ENCODE assay signal across 12 cellular contexts in the genomic region with DNA sequence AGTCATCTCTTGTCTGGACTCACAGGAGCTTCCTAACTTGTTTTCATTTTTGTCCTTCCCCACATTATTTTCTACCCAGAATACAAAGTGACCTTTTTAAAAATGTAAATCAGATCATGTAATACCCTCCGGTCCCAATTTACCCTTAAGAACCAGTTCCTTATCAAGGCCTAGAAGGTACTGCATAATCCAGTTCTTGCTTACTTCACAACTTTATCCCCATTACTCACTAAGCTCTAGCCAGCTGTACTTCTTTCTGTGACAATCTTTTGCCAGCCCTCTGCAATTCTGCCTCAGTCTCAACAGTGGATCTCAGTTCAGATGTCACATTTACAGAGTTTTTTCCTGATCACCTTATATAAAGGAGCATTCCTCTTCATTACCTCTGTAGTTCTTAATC. TPM values are rescaled to one million over a fixed set of nuclear protein-coding genes. Genes with fewer than 3 reads are reported as not detected.
DNase-seq lines count a peak whose midpoint lies in the region; ATAC-seq and TF ChIP-seq lines count a peak whose summit lies in the region.
"Had no signal": no experiment of that assay in that cellular context is flagged by ENCODE, and none has a peak within 500 bp of the region (broad histone marks: within the 10 kb centered on the region; RNA-seq: fewer than 3 reads in every experiment).

No MANE protein-coding gene starts in this region.

- dilution Hi-C loops in mammary epithelial cell (cut with HindIII; ENCODE audit: low sequenced_read_pairs) = no loop called here

- H4K20me1 ChIP-seq in DOHH2 (ENCODE audit: control insufficient read depth, insufficient read depth, low read depth, low read length) (peaks cover 33% of the 10 kb centered on the region), Loucy (ENCODE audit: insufficient read depth, low read length, poor library complexity, severe bottlenecking) (peaks cover 94% of the 10 kb centered on the region), mammary epithelial cell (ENCODE audit: insufficient read depth, low read length) (peaks cover 16% of the 10 kb centered on the region), osteoblast (ENCODE audit: insufficient read depth, low read length) (peaks cover 80% of the 10 kb centered on the region)

- in situ Hi-C loops in mammary epithelial cell (cut with MboI; ENCODE audit: low sequenced_read_pairs in 2 of 2) = loop anchor here in 1 of 2 donors (25.0 kb wide), 1 partner anchor 260 kb away; no protein-coding TSS in a partner anchor

- 100% methylated on average over 1 of the region's 1 CpG for WGBS in mammary epithelial cell (ENCODE audit: low coverage, missing lambda C conversion rate)

- no peak for ATAC-seq in HG02884 (IDR thresholded peaks at IDR 0.05; ENCODE audit: unreplicated experiment)

- H3F3A ChIP-seq in DOHH2 (ENCODE audit: control insufficient read depth, insufficient read depth) (peaks cover 9% of the 10 kb centered on the region), Loucy (ENCODE audit: low read depth) (no peaks in the 10 kb centered on the region)

- peaks cover 96% of the 10 kb centered on the region for H3K4me1 ChIP-seq in DOHH2 (ENCODE audit: control insufficient read depth, low read length)
- peaks cover 50% of the 10 kb centered on the region for H3K4me1 ChIP-seq in Loucy (ENCODE audit: insufficient read depth, low read length, poor library complexity, severe bottlenecking)
- peaks cover 30% of the 10 kb centered on the region for H3K4me1 ChIP-seq in mammary epithelial cell (ENCODE audit: insufficient read depth, low read length)
- H3K4me1 ChIP-seq in osteoblast (ENCODE audit: insufficient read depth, low read length) = peaks cover 62% of the 10 kb centered on the region
- H3K4me1 ChIP-seq in BE2C = no peaks in the 10 kb centered on the region

- intact Hi-C loops in mammary epithelial cell (cut with micrococcal nuclease) = no loop called here

- BruUV-seq in mammary epithelial cell (replicated peaks; lab: Mats Ljungman, UMichigan) = no TSS peak

- no peak overlapping the region for H2AFZ ChIP-seq in Loucy (ENCODE audit: low read length)
- no peak overlapping the region for H2AFZ ChIP-seq in mammary epithelial cell (ENCODE audit: low read depth, low read length)
- no peak overlapping the region for H2AFZ ChIP-seq in osteoblast (ENCODE audit: low read length)
- H2AFZ ChIP-seq: PC-9 had no signal

- H3K9ac ChIP-seq in Loucy (ENCODE audit: low read depth, low read length, poor library complexity, severe bottlenecking) = no peak overlapping the region
- H3K9ac ChIP-seq in mammary epithelial cell (ENCODE audit: insufficient read depth, low read length) = no peak overlapping the region

- peak overlapping the region; percentile 63 for H3K27ac ChIP-seq in DOHH2 (ENCODE audit: low read depth, low read length)
- H3K27ac ChIP-seq in mammary epithelial cell (ENCODE audit: insufficient read depth, low read depth, low read length) = peak overlapping the region; percentile 20
- H3K27ac ChIP-seq in osteoblast (ENCODE audit: low read depth, low read length) = peak overlapping the region; percentile 60
- H3K27ac ChIP-seq: PC-9 had no signal

- H3K36me3 ChIP-seq in DOHH2 (ENCODE audit: control insufficient read depth, low read length) = peaks cover 82% of the 10 kb centered on the region
- peaks cover 31% of the 10 kb centered on the region; the same call in 1 of the 2 replicates for H3K36me3 ChIP-seq in Loucy (ENCODE audit: insufficient read depth, low read length)
- peaks cover 4% of the 10 kb centered on the region for H3K36me3 ChIP-seq in mammary epithelial cell (ENCODE audit: insufficient read depth, low read length)
- peaks cover 18% of the 10 kb centered on the region for H3K36me3 ChIP-seq in osteoblast (ENCODE audit: insufficient read depth, low read length)
- H3K36me3 ChIP-seq in BE2C = peaks cover 10% of the 10 kb centered on the region

- H3K9me3 ChIP-seq in DOHH2 (ENCODE audit: control insufficient read depth, insufficient read depth, low read length) (no peaks in the 10 kb centered on the region), Loucy (ENCODE audit: insufficient read depth, low read depth, low read length) (no peaks in the 10 kb centered on the region), mammary epithelial cell (replicated peaks; ENCODE audit: insufficient read depth, low read length) (no peaks in the 10 kb centered on the region), osteoblast (ENCODE audit: low read depth, low read length) (no peaks in the 10 kb centered on the region), BE2C (no peaks in the 10 kb centered on the region)

- H3K4me3 ChIP-seq in DOHH2 (ENCODE audit: low read length) = peak overlapping the region; percentile 55
- H3K4me3 ChIP-seq in Loucy (ENCODE audit: low read length, poor library complexity, severe bottlenecking) = no peak overlapping the region
- H3K4me3 ChIP-seq in mammary epithelial cell (replicated peaks in 1 of 3; ENCODE audit: insufficient read depth in 1 of 3, low read depth in 2 of 3, low read length in 3 of 3) = no peak overlapping the region
- H3K4me3 ChIP-seq in osteoblast (ENCODE audit: insufficient read depth, low read length) = no peak overlapping the region
- no peak overlapping the region for H3K4me3 ChIP-seq in BE2C (ENCODE audit: low read depth, low read length)
- H3K4me3 ChIP-seq: PC-9 had no signal

- H3K27me3 ChIP-seq in DOHH2 (ENCODE audit: control insufficient read depth, low read length) (no peaks in the 10 kb centered on the region), Loucy (ENCODE audit: insufficient read depth, low read length, poor library complexity, severe bottlenecking) (no peaks in the 10 kb centered on the region), mammary epithelial cell (ENCODE audit: insufficient read depth, low read length) (no peaks in the 10 kb centered on the region), osteoblast (ENCODE audit: insufficient read depth, low read length) (no peaks in the 10 kb centered on the region), BE2C (no peaks in the 10 kb centered on the region)

- peak overlapping the region; percentile 72 for H3K4me2 ChIP-seq in DOHH2 (ENCODE audit: low read length)
- peak overlapping the region; percentile 58 for H3K4me2 ChIP-seq in Loucy (ENCODE audit: low read depth, low read length, poor library complexity, severe bottlenecking)
- H3K4me2 ChIP-seq in mammary epithelial cell (ENCODE audit: insufficient read depth, low read depth, low read length) = peak overlapping the region; percentile 19
- peak overlapping the region; percentile 6 for H3K4me2 ChIP-seq in osteoblast (ENCODE audit: insufficient read depth, low read length)
- H3K4me2 ChIP-seq: PC-9 had no signal

- H3K9me2 ChIP-seq in DOHH2 (replicated peaks; ENCODE audit: control insufficient read depth, low read length) (no peaks in the 10 kb centered on the region), Loucy (replicated peaks; ENCODE audit: low read depth, low read length) (no peaks in the 10 kb centered on the region)

- CTCF ChIA-PET in mammary epithelial cell (lab: Charles Lee; ENCODE audit: low non-redundant PET) = no interaction called here

- TF ChIP-seq CTCF in DOHH2 (IDR thresholded peaks at IDR 0.05; ENCODE audit: low read depth, low read length, poor library complexity, severe bottlenecking) (no peak), Loucy (conservative IDR thresholded peaks at IDR 0.05; ENCODE audit: low read length) (no peak), mammary epithelial cell (conservative IDR thresholded peaks at IDR 0.05 in 1 of 2, IDR thresholded peaks at IDR 0.05 in 1 of 2; ENCODE audit: extremely low read depth in 1 of 2, insufficient read depth in 1 of 2, low read depth in 1 of 2, low read length in 2 of 2) (no peak), osteoblast (IDR thresholded peaks at IDR 0.05; ENCODE audit: extremely low read depth, low read depth, low read length) (no peak), BE2C (IDR thresholded peaks at IDR 0.05; ENCODE audit: low read depth, low read length) (no peak)

- H3K79me2 ChIP-seq in DOHH2 (ENCODE audit: control insufficient read depth, low read length) (peaks cover 100% of the 10 kb centered on the region), Loucy (ENCODE audit: insufficient read depth, low read length) (peaks cover 100% of the 10 kb centered on the region), mammary epithelial cell (ENCODE audit: insufficient read depth, low read length) (peaks cover 100% of the 10 kb centered on the region), osteoblast (ENCODE audit: insufficient read depth, low read length) (peaks cover 98% of the 10 kb centered on the region)

- DNase-seq in mammary epithelial cell (no peak), osteoblast (ENCODE audit: insufficient read length, low spot score, missing footprints) (no peak), D341Med (ENCODE audit: low spot score) (no peak), H4 (ENCODE audit: low spot score) (no peak), BE2C (no peak)
- DNase-seq: GOT3, Kasumi-1, kidney, PC-9 had no signal

RNA-seq across cellular contexts. Expression of a gene that starts 11.6 kb away (rescaled TPM):
- total RNA-seq in mammary epithelial cell (100 to 1,000 TPM; 140 to 188 TPM), osteoblast (231 and 243 TPM in 2 replicates)
- polyA plus RNA-seq in mammary epithelial cell = 175 TPM
- polyA minus RNA-seq in mammary epithelial cell = 53.9 TPM
- 122 and 159 TPM in 2 replicates for total RNA-seq in H4 (2014; rRNA removed; shearing (Covaris generic))
- polyA plus RNA-seq in BE2C (2012; ENCODE audit: insufficient read depth, insufficient read length, low read depth) = 103 TPM

Comparison
In these comparisons a context has a peak if more than half of its experiments do, and no peak if none do; other contexts are left out.
1. H3K4me2 ChIP-seq: peak in every context shown above with its lines; median percentile 72 in DOHH2; 58 in Loucy; 19 in mammary epithelial cell; 6 in osteoblast.